In genomic region chr19:17606786-17607185, GRCh38 we compare ENCODE assay signal across 9 cellular contexts. TPM values are rescaled to one million over a fixed set of nuclear protein-coding genes. Genes with fewer than 3 reads are reported as not detected.
A peak's percentile ranks its signal among the peaks of the same experiment; 100 is the strongest.
DNase-seq lines count a peak whose midpoint lies in the region; ATAC-seq and TF ChIP-seq lines count a peak whose summit lies in the region.
"Had no signal": no experiment of that assay in that cellular context is flagged by ENCODE, and none has a peak within 500 bp of the region (broad histone marks: within the 10 kb centered on the region; RNA-seq: fewer than 3 reads in every experiment).

No MANE protein-coding gene starts in this region.

- TF ChIP-seq CTCF in OCI-LY3 (IDR thresholded peaks at IDR 0.05; ENCODE audit: low read depth, low read length) (no peak), endodermal cell (conservative IDR thresholded peaks at IDR 0.05) (no peak), parathyroid adenoma (IDR thresholded peaks at IDR 0.05) (no peak)

- H2AFZ ChIP-seq in OCI-LY3 (ENCODE audit: low read depth, low read length) (peak overlapping the region; percentile 40), parathyroid adenoma (no peak overlapping the region)

- POLR2A ChIA-PET in activated CD4-positive, alpha-beta T cell treated with anti-CD3 and anti-CD28 coated beads for 36 hours (lab: Charles Lee) = no interaction called here

- H3K4me1 ChIP-seq in OCI-LY3 (ENCODE audit: low read length) (peaks cover 9% of the 10 kb centered on the region), endodermal cell (ENCODE audit: control insufficient read depth, insufficient read depth, low read length) (no peaks in the 10 kb centered on the region), parathyroid adenoma (no peaks in the 10 kb centered on the region)

- H3K9me3 Mint-ChIP-seq in activated CD4-positive, alpha-beta T cell treated with anti-CD3 and anti-CD28 coated beads for 36 hours (ENCODE audit: low read depth) = no peaks in the 10 kb centered on the region
- H3K9me3 Mint-ChIP-seq in endodermal cell = no peaks in the 10 kb centered on the region

- H4K20me1 ChIP-seq in OCI-LY3 (ENCODE audit: insufficient read depth, low read length) = no peaks in the 10 kb centered on the region

- H3K9ac ChIP-seq in OCI-LY3 (ENCODE audit: low read length) (peak overlapping the region; percentile 72), endodermal cell (ENCODE audit: extremely low read depth, low read length, poor library complexity, severe bottlenecking) (no peak overlapping the region), parathyroid adenoma (no peak overlapping the region)

- 71 to 90% methylated on average over 6 to 7 of the region's 7 CpGs for WGBS in endodermal cell (ENCODE audit: insufficient coverage in 1 of 2, insufficient read length in 1 of 2), 2 experiments

- peaks cover 24% of the 10 kb centered on the region for H3K27me3 Mint-ChIP-seq in activated CD4-positive, alpha-beta T cell treated with anti-CD3 and anti-CD28 coated beads for 36 hours
- peaks cover 19% of the 10 kb centered on the region for H3K27me3 Mint-ChIP-seq in endodermal cell (ENCODE audit: insufficient read depth)

- ATAC-seq in activated CD4-positive, alpha-beta T cell treated with anti-CD3 and anti-CD28 coated beads for 36 hours = no peak

- CTCF ChIA-PET in activated CD4-positive, alpha-beta T cell treated with anti-CD3 and anti-CD28 coated beads for 36 hours (lab: Charles Lee) = interaction anchor here (0.6 to 2.1 kb wide), 7 partner anchors 10 to 248 kb away, joined by 3 to 10 read pairs (median 5); no protein-coding TSS in a partner anchor

- H3K4me3 Mint-ChIP-seq in activated CD4-positive, alpha-beta T cell treated with anti-CD3 and anti-CD28 coated beads for 36 hours = peak overlapping the region; percentile 65
- peak overlapping the region; percentile 60 for H3K4me3 Mint-ChIP-seq in endodermal cell

- H3K4me3 ChIP-seq in OCI-LY3 (ENCODE audit: low read length) = peak overlapping the region; percentile 76
- peak overlapping the region; percentile 78 for H3K4me3 ChIP-seq in endodermal cell (ENCODE audit: low read length)
- peak overlapping the region; percentile 62 for H3K4me3 ChIP-seq in parathyroid adenoma (ENCODE audit: low read depth, low read length)

- H3K36me3 Mint-ChIP-seq in activated CD4-positive, alpha-beta T cell treated with anti-CD3 and anti-CD28 coated beads for 36 hours (ENCODE audit: low read depth) = no peaks in the 10 kb centered on the region
- peaks cover 3% of the 10 kb centered on the region for H3K36me3 Mint-ChIP-seq in endodermal cell (ENCODE audit: low read depth)

- H3K36me3 ChIP-seq in OCI-LY3 (replicated peaks; ENCODE audit: low read depth, low read length) = no peaks in the 10 kb centered on the region
- H3K36me3 ChIP-seq in endodermal cell (ENCODE audit: control insufficient read depth, insufficient read depth, low read length) = no peaks in the 10 kb centered on the region
- H3K36me3 ChIP-seq in parathyroid adenoma (ENCODE audit: control insufficient read depth, insufficient read depth, low read length) = no peaks in the 10 kb centered on the region
- H3K36me3 ChIP-seq: pancreas had no signal

- H3K79me2 ChIP-seq in OCI-LY3 (ENCODE audit: low read length) (no peaks in the 10 kb centered on the region), parathyroid adenoma (no peaks in the 10 kb centered on the region)

- peak overlapping the region; percentile 71 for H3K4me2 ChIP-seq in OCI-LY3 (ENCODE audit: low read length)
- H3K4me2 ChIP-seq in parathyroid adenoma (ENCODE audit: low read length) = peak overlapping the region; percentile 78

- H3K4me1 Mint-ChIP-seq in activated CD4-positive, alpha-beta T cell treated with anti-CD3 and anti-CD28 coated beads for 36 hours = peaks cover 8% of the 10 kb centered on the region
- peaks cover 7% of the 10 kb centered on the region for H3K4me1 Mint-ChIP-seq in endodermal cell

- H3K9me3 ChIP-seq in OCI-LY3 (ENCODE audit: insufficient read depth, low read length) (no peaks in the 10 kb centered on the region), endodermal cell (ENCODE audit: control insufficient read depth, low read length) (no peaks in the 10 kb centered on the region), parathyroid adenoma (ENCODE audit: control insufficient read depth, low read length) (no peaks in the 10 kb centered on the region)
- H3K9me3 ChIP-seq: pancreas had no signal

- no peak overlapping the region for H3K27ac Mint-ChIP-seq in activated CD4-positive, alpha-beta T cell treated with anti-CD3 and anti-CD28 coated beads for 36 hours
- no peak overlapping the region for H3K27ac Mint-ChIP-seq in endodermal cell

- H3K27me3 ChIP-seq in OCI-LY3 (ENCODE audit: low read depth, low read length) (peaks cover 26% of the 10 kb centered on the region), endodermal cell (ENCODE audit: control insufficient read depth, insufficient read depth, low read length, poor library complexity, severe bottlenecking) (no peaks in the 10 kb centered on the region), parathyroid adenoma (ENCODE audit: control insufficient read depth, insufficient read depth, low read length) (no peaks in the 10 kb centered on the region)
- H3K27me3 ChIP-seq: pancreas had no signal

- no peak for DNase-seq in activated CD4-positive, alpha-beta T cell treated with anti-CD3 and anti-CD28 coated beads for 36 hours
- DNase-seq in activated CD4-positive, alpha-beta T cell treated with anti-CD3 and anti-CD28 coated beads, Interleukin-2, amount 50 U/mL, for 48 hours = no peak
- DNase-seq in endodermal cell (no peak), NCI-H2081 treated with DMSO at 0.1 percent for 48 hours (lab: John Stamatoyannopoulos, UW) (no peak), GOT3 (lab: John Stamatoyannopoulos, UW) (no peak), SHP77 treated with DMSO at 0.1 percent for 48 hours (lab: John Stamatoyannopoulos, UW) (no peak)

- H3K27ac ChIP-seq in OCI-LY3 (ENCODE audit: low read length) = no peak overlapping the region
- H3K27ac ChIP-seq in endodermal cell (ENCODE audit: low read depth, low read length) = no peak overlapping the region
- H3K27ac ChIP-seq in parathyroid adenoma = no peak overlapping the region

- intact Hi-C loops in activated CD4-positive, alpha-beta T cell treated with anti-CD3 and anti-CD28 coated beads for 36 hours (cut with DNase I, micrococcal nuclease) = loop anchor here in 1 of 2 experiments (1.0 to 5.0 kb wide), 5 partner anchors 51 to 253 kb away; partner anchors contain the start of genes COLGALT1, RPL18A and SLC27A1

RNA-seq across cellular contexts. Expression of gene COLGALT1, which starts 51.3 kb away (rescaled TPM):
- total RNA-seq in activated CD4-positive, alpha-beta T cell treated with anti-CD3 and anti-CD28 coated beads for 36 hours = 10 to 100 TPM; 51.2 to 64.3 TPM
- total RNA-seq in endodermal cell = 10 to 100 TPM; 61.2 to 68.3 TPM
- 52.8 TPM for polyA plus RNA-seq in endodermal cell (2013, experiment 1 of 2)
- 49.6 TPM for polyA plus RNA-seq in endodermal cell (2013, experiment 2 of 2)
